In genomic region chrX:31356501-31357263, GRCh38 we compare ENCODE assay signal across 15 cellular contexts.
A peak's percentile ranks its signal among the peaks of the same experiment; 100 is the strongest.
DNase-seq lines count a peak whose midpoint lies in the region; ATAC-seq and TF ChIP-seq lines count a peak whose summit lies in the region.
"Had no signal": no experiment of that assay in that cellular context is flagged by ENCODE, and none has a peak within 500 bp of the region (broad histone marks: within the 10 kb centered on the region; RNA-seq: fewer than 3 reads in every experiment).

No MANE protein-coding gene starts in this region.

- peaks cover 12% of the 10 kb centered on the region for H3K4me1 Mint-ChIP-seq in progenitor cell of endocrine pancreas (ENCODE audit: low read depth)
- H3K4me1 Mint-ChIP-seq: CD4-positive, CD25-positive, alpha-beta regulatory T cell; T-cell had no signal

- H3K36me3 Mint-ChIP-seq in progenitor cell of endocrine pancreas (ENCODE audit: insufficient read depth), result no peaks in the 10 kb centered on the region
- H3K36me3 Mint-ChIP-seq: CD4-positive, CD25-positive, alpha-beta regulatory T cell; T-cell had no signal

- H3K27me3 Mint-ChIP-seq in progenitor cell of endocrine pancreas, result peaks cover 3% of the 10 kb centered on the region

- TF ChIP-seq CTCF in progenitor cell of endocrine pancreas (IDR thresholded peaks at IDR 0.05; ENCODE audit: unreplicated experiment), result no peak

- H3K4me3 Mint-ChIP-seq in progenitor cell of endocrine pancreas (ENCODE audit: low read depth), result no peak overlapping the region
- H3K4me3 Mint-ChIP-seq: CD4-positive, CD25-positive, alpha-beta regulatory T cell; H9; T-cell had no signal

- peak overlapping the region; percentile 4 for H3K27ac Mint-ChIP-seq in progenitor cell of endocrine pancreas
- H3K27ac Mint-ChIP-seq: CD4-positive, CD25-positive, alpha-beta regulatory T cell; H9; T-cell had no signal

- DNase-seq in NCI-H748 (lab: John Stamatoyannopoulos, UW; ENCODE audit: unreplicated experiment) (peak; percentile 28), NCI-H748 treated with DMSO at 0.1 percent for 48 hours (lab: John Stamatoyannopoulos, UW) (no peak), HuH-7 (ENCODE audit: low spot score) (peak; percentile 8), left lobe of liver (ENCODE audit: low spot score) (no peak), progenitor cell of endocrine pancreas (ENCODE audit: low spot score, unreplicated experiment) (no peak), NCI-H1092 (lab: John Stamatoyannopoulos, UW) (no peak)
- DNase-seq: CD4-positive, CD25-positive, alpha-beta regulatory T cell; DMS53; H9; NCI-H1694 treated with DMSO at 0.1 percent for 48 hours; NCI-H2171; NK-92 treated with Interleukin-12 subunit alpha and Interleukin-12 subunit beta, amount 100 ng/mL, for 24 hours; T-cell had no signal

- ATAC-seq in left lobe of liver (peak; percentile 91), GM19397 (IDR thresholded peaks at IDR 0.05; ENCODE audit: unreplicated experiment) (no peak), GM19351 (IDR thresholded peaks at IDR 0.05; ENCODE audit: unreplicated experiment) (no peak)
- ATAC-seq: T-cell had no signal

- H3K9me3 Mint-ChIP-seq in progenitor cell of endocrine pancreas (ENCODE audit: low read depth), result peaks cover 13% of the 10 kb centered on the region
- H3K9me3 Mint-ChIP-seq: T-cell had no signal

Comparison
In these comparisons a context has a peak if more than half of its experiments do, and no peak if none do; other contexts are left out.
1. DNase-seq: peak in NCI-H748 (single experiment) and HuH-7 (single experiment); none in NCI-H748 treated with DMSO at 0.1 percent for 48 hours (single experiment), left lobe of liver (single experiment), progenitor cell of endocrine pancreas (single experiment) and NCI-H1092 (single experiment).